ENCODE assay signal across 20 cellular contexts in the genomic region with DNA sequence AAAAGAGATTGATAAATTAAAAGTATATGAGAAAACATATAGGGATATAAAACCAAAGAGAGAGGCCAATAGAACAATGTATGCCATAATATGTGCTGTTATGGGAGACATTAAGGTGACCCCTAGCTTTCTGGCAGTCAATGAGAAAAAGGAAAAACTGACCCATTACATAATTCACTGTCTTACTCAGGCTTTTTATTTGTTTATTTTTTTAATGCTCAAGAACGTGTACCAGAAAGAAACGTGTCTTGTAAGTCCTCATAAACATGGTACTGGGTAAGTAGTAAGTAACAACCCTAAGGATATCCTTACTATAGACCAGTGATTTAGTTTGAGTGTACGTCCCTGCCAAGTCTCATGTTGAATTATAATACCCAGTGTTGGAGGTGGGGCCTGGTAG.
DNase-seq lines count a peak whose midpoint lies in the region; TF ChIP-seq lines count a peak whose summit lies in the region.
"Had no signal": no experiment of that assay in that cellular context is flagged by ENCODE, and none has a peak within 500 bp of the region (broad histone marks: within the 10 kb centered on the region; RNA-seq: fewer than 3 reads in every experiment).

No MANE protein-coding gene starts in this region.

- no peak overlapping the region for H3K4me3 ChIP-seq in GM23248
- no peak overlapping the region for H3K4me3 ChIP-seq in skeletal muscle satellite cell (ENCODE audit: low read length)
- no peak overlapping the region for H3K4me3 ChIP-seq in right atrium auricular region
- H3K4me3 ChIP-seq: A549; BLaER1 treated with 17β-estradiol and CSF1 and Interleukin-3, amounts not matched to agents 10 nM and 100 nM; GM12878 had no signal

- H3K36me3 Mint-ChIP-seq in activated naive CD8-positive, alpha-beta T cell treated with anti-CD3 and anti-CD28 coated beads for 36 hours = no peaks in the 10 kb centered on the region
- H3K36me3 Mint-ChIP-seq: CD8-positive, alpha-beta T cell had no signal

- no peak overlapping the region for H3K4me3 Mint-ChIP-seq in activated naive CD8-positive, alpha-beta T cell treated with anti-CD3 and anti-CD28 coated beads for 36 hours
- H3K4me3 Mint-ChIP-seq: B cell; CD4-positive, alpha-beta T cell; CD8-positive, alpha-beta T cell had no signal

- no peaks in the 10 kb centered on the region for H3K27me3 ChIP-seq in GM23248 (replicated peaks; ENCODE audit: insufficient read depth)
- no peaks in the 10 kb centered on the region for H3K27me3 ChIP-seq in skeletal muscle satellite cell (ENCODE audit: control insufficient read depth, insufficient read depth, low read length)
- H3K27me3 ChIP-seq in right atrium auricular region = no peaks in the 10 kb centered on the region
- H3K27me3 ChIP-seq: BLaER1 treated with 17β-estradiol and CSF1 and Interleukin-3, amounts not matched to agents 10 nM and 100 nM had no signal

- no peaks in the 10 kb centered on the region for H3F3A ChIP-seq in GM23248 (ENCODE audit: insufficient read depth)

- H3K4me1 Mint-ChIP-seq in activated naive CD8-positive, alpha-beta T cell treated with anti-CD3 and anti-CD28 coated beads for 36 hours = no peaks in the 10 kb centered on the region
- H3K4me1 Mint-ChIP-seq: B cell had no signal

- in situ Hi-C loops in GM23248 (cut with MboI) = no loop called here

- peaks cover 6% of the 10 kb centered on the region for H3K9me3 Mint-ChIP-seq in activated naive CD8-positive, alpha-beta T cell treated with anti-CD3 and anti-CD28 coated beads for 36 hours

- H3K27ac ChIP-seq in GM23248 (no peak overlapping the region), right atrium auricular region (no peak overlapping the region)
- H3K27ac ChIP-seq: 22Rv1; A549; BLaER1 treated with 17β-estradiol and CSF1 and Interleukin-3, amounts not matched to agents 10 nM and 100 nM; C4-2B had no signal

- H3K9me3 ChIP-seq in GM23248 (ENCODE audit: low read depth) = no peaks in the 10 kb centered on the region
- H3K9me3 ChIP-seq in skeletal muscle satellite cell (replicated peaks; ENCODE audit: low read length) = no peaks in the 10 kb centered on the region
- H3K9me3 ChIP-seq in right atrium auricular region = no peaks in the 10 kb centered on the region
- H3K9me3 ChIP-seq: Caco-2 had no signal

- no peaks in the 10 kb centered on the region for H3K79me2 ChIP-seq in GM23248 (ENCODE audit: insufficient read depth)

- H3K4me1 ChIP-seq in GM23248 (ENCODE audit: insufficient read depth) (peaks cover 6% of the 10 kb centered on the region; the same call in 1 of the 2 replicates), skeletal muscle satellite cell (ENCODE audit: control insufficient read depth, insufficient read depth, low read length) (peaks cover 8% of the 10 kb centered on the region), right atrium auricular region (no peaks in the 10 kb centered on the region)
- H3K4me1 ChIP-seq: A549; BLaER1 treated with 17β-estradiol and CSF1 and Interleukin-3, amounts not matched to agents 10 nM and 100 nM; Caco-2 had no signal

- H3K9me2 ChIP-seq in GM23248 (ENCODE audit: insufficient read depth) = no peaks in the 10 kb centered on the region

- no peak overlapping the region for H2AFZ ChIP-seq in GM23248

- WGBS in GM23248 (ENCODE audit: low coverage in 1 of 2, low lambda C conversion rate in 2 of 2, missing lambda C conversion rate in 2 of 2), 2 experiments = 86 to 90% methylated on average over 3 of the region's 3 CpGs

- H3K27ac Mint-ChIP-seq in activated naive CD8-positive, alpha-beta T cell treated with anti-CD3 and anti-CD28 coated beads for 36 hours = no peak overlapping the region
- H3K27ac Mint-ChIP-seq: B cell; CD4-positive, alpha-beta T cell; CD8-positive, alpha-beta T cell had no signal

- H3K36me3 ChIP-seq in GM23248 (ENCODE audit: low read depth) (no peaks in the 10 kb centered on the region), skeletal muscle satellite cell (ENCODE audit: insufficient read depth, low read length) (no peaks in the 10 kb centered on the region), right atrium auricular region (no peaks in the 10 kb centered on the region)
- H3K36me3 ChIP-seq: BLaER1 treated with 17β-estradiol and CSF1 and Interleukin-3, amounts not matched to agents 10 nM and 100 nM had no signal

- no peak for TF ChIP-seq CTCF in right atrium auricular region (IDR thresholded peaks at IDR 0.05)

- H4K20me1 ChIP-seq in GM23248 (ENCODE audit: insufficient read depth) = no peaks in the 10 kb centered on the region
- H4K20me1 ChIP-seq: BLaER1 treated with 17β-estradiol and CSF1 and Interleukin-3, amounts not matched to agents 10 nM and 100 nM had no signal

- no peak overlapping the region for H3K9ac ChIP-seq in GM23248
- H3K9ac ChIP-seq in skeletal muscle satellite cell (ENCODE audit: low read depth, low read length) = peak overlapping the region; percentile 4
- H3K9ac ChIP-seq: BLaER1 treated with 17β-estradiol and CSF1 and Interleukin-3, amounts not matched to agents 10 nM and 100 nM had no signal

- DNase-seq in EH (ENCODE audit: low read depth) = peak; percentile 58
- DNase-seq in GM23248 = no peak
- DNase-seq in M059J (ENCODE audit: low read depth) = peak; percentile 81
- no peak for DNase-seq in right atrium auricular region (ENCODE audit: low spot score)
- no peak for DNase-seq in Kasumi-1 (lab: John Stamatoyannopoulos, UW)
- DNase-seq in activated naive CD8-positive, alpha-beta T cell treated with anti-CD3 and anti-CD28 coated beads for 36 hours = no peak
- DNase-seq: AML-193; Caco-2; Calu3; CD4-positive, alpha-beta T cell; CD8-positive, alpha-beta T cell; DMS79 treated with DMSO at 0.1 percent for 48 hours; GF-D8 had no signal

- H3K4me2 ChIP-seq in GM23248 (ENCODE audit: unreplicated experiment) (peak overlapping the region; percentile 18), skeletal muscle satellite cell (ENCODE audit: low read length) (no peak overlapping the region)
- H3K4me2 ChIP-seq: A549; BLaER1 treated with 17β-estradiol and CSF1 and Interleukin-3, amounts not matched to agents 10 nM and 100 nM had no signal

- H3K27me3 Mint-ChIP-seq in activated naive CD8-positive, alpha-beta T cell treated with anti-CD3 and anti-CD28 coated beads for 36 hours = peaks cover 4% of the 10 kb centered on the region

Comparison
In these comparisons a context has a peak if more than half of its experiments do, and no peak if none do; other contexts are left out.
1. DNase-seq: peak in EH (single experiment) and M059J (single experiment); none in GM23248 (single experiment), right atrium auricular region (single experiment), Kasumi-1 (0 of 2) and activated naive CD8-positive, alpha-beta T cell treated with anti-CD3 and anti-CD28 coated beads for 36 hours (single experiment).